1 cellular context compared by ENCODE assay signal in the genomic region with DNA sequence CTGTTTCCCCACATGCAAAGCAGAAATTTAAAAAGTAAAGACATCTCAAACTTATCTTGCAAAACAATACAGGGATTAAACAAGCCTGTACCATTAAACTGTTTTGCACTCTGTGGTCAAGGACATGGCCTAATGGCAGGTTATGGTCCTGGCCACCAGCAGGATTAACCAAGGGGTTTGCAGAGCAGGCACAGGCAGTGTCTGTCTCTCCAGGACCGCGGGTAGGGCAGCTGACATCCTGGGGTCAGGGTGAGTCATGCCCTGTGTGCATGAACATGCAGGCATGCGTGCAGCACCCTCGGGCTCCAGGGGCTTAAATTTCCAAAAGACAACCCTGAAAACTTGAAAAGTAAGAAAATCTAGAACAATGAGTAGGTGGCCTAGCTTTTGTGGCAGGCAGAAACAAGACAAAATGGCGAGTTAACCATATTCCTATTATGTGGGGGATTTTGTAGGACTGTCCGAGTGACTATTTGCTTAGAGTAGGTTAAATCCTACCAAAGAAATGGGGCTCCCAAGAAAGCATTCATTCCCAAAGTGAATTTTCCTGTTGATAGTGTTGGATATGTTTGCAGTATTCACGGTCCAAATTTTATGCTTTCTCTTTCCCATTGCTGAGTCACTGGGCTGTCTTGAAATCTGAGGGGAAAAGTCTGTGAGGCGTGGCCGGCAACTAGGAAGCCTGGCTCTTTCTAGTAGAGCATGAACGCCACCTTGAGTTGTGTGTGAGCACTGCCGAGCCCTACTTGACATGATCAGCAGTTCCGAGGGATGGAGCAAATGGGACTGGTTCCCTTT.
TF ChIP-seq lines count a peak whose summit lies in the region.

No MANE protein-coding gene starts in this region.

TF ChIP-seq in HepG2, 621 proteins besides CTCF, POLR2A, EP300 and RAD21 (continued from another document and continues in another):
- TF ChIP-seq, protein P1, sequence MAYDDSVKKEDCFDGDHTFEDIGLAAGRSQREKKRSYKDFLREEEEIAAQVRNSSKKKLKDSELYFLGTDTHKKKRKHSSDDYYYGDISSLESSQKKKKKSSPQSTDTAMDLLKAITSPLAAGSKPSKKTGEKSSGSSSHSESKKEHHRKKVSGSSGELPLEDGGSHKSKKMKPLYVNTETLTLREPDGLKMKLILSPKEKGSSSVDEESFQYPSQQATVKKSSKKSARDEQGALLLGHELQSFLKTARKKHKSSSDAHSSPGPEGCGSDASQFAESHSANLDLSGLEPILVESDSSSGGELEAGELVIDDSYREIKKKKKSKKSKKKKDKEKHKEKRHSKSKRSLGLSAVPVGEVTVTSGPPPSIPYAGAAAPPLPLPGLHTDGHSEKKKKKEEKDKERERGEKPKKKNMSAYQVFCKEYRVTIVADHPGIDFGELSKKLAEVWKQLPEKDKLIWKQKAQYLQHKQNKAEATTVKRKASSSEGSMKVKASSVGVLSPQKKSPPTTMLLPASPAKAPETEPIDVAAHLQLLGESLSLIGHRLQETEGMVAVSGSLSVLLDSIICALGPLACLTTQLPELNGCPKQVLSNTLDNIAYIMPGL (CRISPR knock-in tag; IDR thresholded peaks at IDR 0.05; ENCODE audit: borderline replicate concordance in 1 of 2, low read depth in 1 of 2): peak; percentile 77 to 91
- TF ChIP-seq PPARG (CRISPR knock-in tag; conservative IDR thresholded peaks at IDR 0.05): peak; percentile 69
- TF ChIP-seq ZZZ3 (CRISPR knock-in tag; IDR thresholded peaks at IDR 0.05; ENCODE audit: borderline replicate concordance): 0 out of 2 replicates have a peak, but pooled peaks have one; percentile 29
- TF ChIP-seq ERF (CRISPR knock-in tag; IDR thresholded peaks at IDR 0.05): peak; percentile 64; the same call in 1 of the 2 replicates
- no peak for TF ChIP-seq ZNF746 (CRISPR knock-in tag; IDR thresholded peaks at IDR 0.05)
- no peak for TF ChIP-seq ZNF672 (CRISPR knock-in tag; IDR thresholded peaks at IDR 0.05)
- TF ChIP-seq, protein P2, sequence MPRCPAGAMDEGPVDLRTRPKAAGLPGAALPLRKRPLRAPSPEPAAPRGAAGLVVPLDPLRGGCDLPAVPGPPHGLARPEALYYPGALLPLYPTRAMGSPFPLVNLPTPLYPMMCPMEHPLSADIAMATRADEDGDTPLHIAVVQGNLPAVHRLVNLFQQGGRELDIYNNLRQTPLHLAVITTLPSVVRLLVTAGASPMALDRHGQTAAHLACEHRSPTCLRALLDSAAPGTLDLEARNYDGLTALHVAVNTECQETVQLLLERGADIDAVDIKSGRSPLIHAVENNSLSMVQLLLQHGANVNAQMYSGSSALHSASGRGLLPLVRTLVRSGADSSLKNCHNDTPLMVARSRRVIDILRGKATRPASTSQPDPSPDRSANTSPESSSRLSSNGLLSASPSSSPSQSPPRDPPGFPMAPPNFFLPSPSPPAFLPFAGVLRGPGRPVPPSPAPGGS (CRISPR knock-in tag; IDR thresholded peaks at IDR 0.05): 0 out of 2 replicates have a peak, but pooled peaks have one; percentile 57
- TF ChIP-seq CEBPG (CRISPR knock-in tag; IDR thresholded peaks at IDR 0.05): peak; percentile 68
- peak; percentile 69; the same call in 1 of the 2 replicates for TF ChIP-seq ZFP1 (CRISPR knock-in tag; IDR thresholded peaks at IDR 0.05)
- TF ChIP-seq CREM (IDR thresholded peaks at IDR 0.05): peak; percentile 21; the same call in 1 of the 2 replicates
- no peak for TF ChIP-seq CREM (CRISPR knock-in tag; IDR thresholded peaks at IDR 0.05)
- peak; percentile 99 for TF ChIP-seq MTA1 (CRISPR knock-in tag; IDR thresholded peaks at IDR 0.05; ENCODE audit: borderline replicate concordance)
- TF ChIP-seq, protein P3, sequence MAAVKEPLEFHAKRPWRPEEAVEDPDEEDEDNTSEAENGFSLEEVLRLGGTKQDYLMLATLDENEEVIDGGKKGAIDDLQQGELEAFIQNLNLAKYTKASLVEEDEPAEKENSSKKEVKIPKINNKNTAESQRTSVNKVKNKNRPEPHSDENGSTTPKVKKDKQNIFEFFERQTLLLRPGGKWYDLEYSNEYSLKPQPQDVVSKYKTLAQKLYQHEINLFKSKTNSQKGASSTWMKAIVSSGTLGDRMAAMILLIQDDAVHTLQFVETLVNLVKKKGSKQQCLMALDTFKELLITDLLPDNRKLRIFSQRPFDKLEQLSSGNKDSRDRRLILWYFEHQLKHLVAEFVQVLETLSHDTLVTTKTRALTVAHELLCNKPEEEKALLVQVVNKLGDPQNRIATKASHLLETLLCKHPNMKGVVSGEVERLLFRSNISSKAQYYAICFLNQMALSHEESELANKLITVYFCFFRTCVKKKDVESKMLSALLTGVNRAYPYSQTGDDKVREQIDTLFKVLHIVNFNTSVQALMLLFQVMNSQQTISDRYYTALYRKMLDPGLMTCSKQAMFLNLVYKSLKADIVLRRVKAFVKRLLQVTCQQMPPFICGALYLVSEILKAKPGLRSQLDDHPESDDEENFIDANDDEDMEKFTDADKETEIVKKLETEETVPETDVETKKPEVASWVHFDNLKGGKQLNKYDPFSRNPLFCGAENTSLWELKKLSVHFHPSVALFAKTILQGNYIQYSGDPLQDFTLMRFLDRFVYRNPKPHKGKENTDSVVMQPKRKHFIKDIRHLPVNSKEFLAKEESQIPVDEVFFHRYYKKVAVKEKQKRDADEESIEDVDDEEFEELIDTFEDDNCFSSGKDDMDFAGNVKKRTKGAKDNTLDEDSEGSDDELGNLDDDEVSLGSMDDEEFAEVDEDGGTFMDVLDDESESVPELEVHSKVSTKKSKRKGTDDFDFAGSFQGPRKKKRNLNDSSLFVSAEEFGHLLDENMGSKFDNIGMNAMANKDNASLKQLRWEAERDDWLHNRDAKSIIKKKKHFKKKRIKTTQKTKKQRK (IDR thresholded peaks at IDR 0.05; ENCODE audit: low read length): no peak
- no peak for TF ChIP-seq POLR2AphosphoS2 (IDR thresholded peaks at IDR 0.05; ENCODE audit: low read depth, low read length)
- TF ChIP-seq, protein P4, sequence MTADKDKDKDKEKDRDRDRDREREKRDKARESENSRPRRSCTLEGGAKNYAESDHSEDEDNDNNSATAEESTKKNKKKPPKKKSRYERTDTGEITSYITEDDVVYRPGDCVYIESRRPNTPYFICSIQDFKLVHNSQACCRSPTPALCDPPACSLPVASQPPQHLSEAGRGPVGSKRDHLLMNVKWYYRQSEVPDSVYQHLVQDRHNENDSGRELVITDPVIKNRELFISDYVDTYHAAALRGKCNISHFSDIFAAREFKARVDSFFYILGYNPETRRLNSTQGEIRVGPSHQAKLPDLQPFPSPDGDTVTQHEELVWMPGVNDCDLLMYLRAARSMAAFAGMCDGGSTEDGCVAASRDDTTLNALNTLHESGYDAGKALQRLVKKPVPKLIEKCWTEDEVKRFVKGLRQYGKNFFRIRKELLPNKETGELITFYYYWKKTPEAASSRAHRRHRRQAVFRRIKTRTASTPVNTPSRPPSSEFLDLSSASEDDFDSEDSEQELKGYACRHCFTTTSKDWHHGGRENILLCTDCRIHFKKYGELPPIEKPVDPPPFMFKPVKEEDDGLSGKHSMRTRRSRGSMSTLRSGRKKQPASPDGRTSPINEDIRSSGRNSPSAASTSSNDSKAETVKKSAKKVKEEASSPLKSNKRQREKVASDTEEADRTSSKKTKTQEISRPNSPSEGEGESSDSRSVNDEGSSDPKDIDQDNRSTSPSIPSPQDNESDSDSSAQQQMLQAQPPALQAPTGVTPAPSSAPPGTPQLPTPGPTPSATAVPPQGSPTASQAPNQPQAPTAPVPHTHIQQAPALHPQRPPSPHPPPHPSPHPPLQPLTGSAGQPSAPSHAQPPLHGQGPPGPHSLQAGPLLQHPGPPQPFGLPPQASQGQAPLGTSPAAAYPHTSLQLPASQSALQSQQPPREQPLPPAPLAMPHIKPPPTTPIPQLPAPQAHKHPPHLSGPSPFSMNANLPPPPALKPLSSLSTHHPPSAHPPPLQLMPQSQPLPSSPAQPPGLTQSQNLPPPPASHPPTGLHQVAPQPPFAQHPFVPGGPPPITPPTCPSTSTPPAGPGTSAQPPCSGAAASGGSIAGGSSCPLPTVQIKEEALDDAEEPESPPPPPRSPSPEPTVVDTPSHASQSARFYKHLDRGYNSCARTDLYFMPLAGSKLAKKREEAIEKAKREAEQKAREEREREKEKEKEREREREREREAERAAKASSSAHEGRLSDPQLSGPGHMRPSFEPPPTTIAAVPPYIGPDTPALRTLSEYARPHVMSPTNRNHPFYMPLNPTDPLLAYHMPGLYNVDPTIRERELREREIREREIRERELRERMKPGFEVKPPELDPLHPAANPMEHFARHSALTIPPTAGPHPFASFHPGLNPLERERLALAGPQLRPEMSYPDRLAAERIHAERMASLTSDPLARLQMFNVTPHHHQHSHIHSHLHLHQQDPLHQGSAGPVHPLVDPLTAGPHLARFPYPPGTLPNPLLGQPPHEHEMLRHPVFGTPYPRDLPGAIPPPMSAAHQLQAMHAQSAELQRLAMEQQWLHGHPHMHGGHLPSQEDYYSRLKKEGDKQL (CRISPR knock-in tag; IDR thresholded peaks at IDR 0.05; ENCODE audit: low read depth): 0 out of 2 replicates have a peak, but pooled peaks have one; percentile 68
- TF ChIP-seq, protein P5, sequence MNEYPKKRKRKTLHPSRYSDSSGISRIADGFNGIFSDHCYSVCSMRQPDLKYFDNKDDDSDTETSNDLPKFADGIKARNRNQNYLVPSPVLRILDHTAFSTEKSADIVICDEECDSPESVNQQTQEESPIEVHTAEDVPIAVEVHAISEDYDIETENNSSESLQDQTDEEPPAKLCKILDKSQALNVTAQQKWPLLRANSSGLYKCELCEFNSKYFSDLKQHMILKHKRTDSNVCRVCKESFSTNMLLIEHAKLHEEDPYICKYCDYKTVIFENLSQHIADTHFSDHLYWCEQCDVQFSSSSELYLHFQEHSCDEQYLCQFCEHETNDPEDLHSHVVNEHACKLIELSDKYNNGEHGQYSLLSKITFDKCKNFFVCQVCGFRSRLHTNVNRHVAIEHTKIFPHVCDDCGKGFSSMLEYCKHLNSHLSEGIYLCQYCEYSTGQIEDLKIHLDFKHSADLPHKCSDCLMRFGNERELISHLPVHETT (CRISPR knock-in tag; conservative IDR thresholded peaks at IDR 0.05): 0 out of 2 replicates have a peak, but pooled peaks have one; percentile 31
- TF ChIP-seq ZNF761 (CRISPR knock-in tag; conservative IDR thresholded peaks at IDR 0.05): peak; percentile 49; the same call in 1 of the 2 replicates
- no peak for TF ChIP-seq RBM39 (IDR thresholded peaks at IDR 0.05; ENCODE audit: low read depth, low read length, poor library complexity, severe bottlenecking)
- TF ChIP-seq, protein P6, sequence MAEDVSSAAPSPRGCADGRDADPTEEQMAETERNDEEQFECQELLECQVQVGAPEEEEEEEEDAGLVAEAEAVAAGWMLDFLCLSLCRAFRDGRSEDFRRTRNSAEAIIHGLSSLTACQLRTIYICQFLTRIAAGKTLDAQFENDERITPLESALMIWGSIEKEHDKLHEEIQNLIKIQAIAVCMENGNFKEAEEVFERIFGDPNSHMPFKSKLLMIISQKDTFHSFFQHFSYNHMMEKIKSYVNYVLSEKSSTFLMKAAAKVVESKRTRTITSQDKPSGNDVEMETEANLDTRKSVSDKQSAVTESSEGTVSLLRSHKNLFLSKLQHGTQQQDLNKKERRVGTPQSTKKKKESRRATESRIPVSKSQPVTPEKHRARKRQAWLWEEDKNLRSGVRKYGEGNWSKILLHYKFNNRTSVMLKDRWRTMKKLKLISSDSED (CRISPR knock-in tag; IDR thresholded peaks at IDR 0.05): no peak
- peak; percentile 77 for TF ChIP-seq ZFX (CRISPR knock-in tag; IDR thresholded peaks at IDR 0.05; ENCODE audit: low read depth)
- TF ChIP-seq, protein P7, sequence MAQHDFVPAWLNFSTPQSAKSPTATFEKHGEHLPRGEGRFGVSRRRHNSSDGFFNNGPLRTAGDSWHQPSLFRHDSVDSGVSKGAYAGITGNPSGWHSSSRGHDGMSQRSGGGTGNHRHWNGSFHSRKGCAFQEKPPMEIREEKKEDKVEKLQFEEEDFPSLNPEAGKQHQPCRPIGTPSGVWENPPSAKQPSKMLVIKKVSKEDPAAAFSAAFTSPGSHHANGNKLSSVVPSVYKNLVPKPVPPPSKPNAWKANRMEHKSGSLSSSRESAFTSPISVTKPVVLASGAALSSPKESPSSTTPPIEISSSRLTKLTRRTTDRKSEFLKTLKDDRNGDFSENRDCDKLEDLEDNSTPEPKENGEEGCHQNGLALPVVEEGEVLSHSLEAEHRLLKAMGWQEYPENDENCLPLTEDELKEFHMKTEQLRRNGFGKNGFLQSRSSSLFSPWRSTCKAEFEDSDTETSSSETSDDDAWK (CRISPR knock-in tag; IDR thresholded peaks at IDR 0.05): no peak
- TF ChIP-seq ZNF225 (CRISPR knock-in tag; IDR thresholded peaks at IDR 0.05): 0 out of 2 replicates have a peak, but pooled peaks have one; percentile 27
- TF ChIP-seq ZNF3 (CRISPR knock-in tag; IDR thresholded peaks at IDR 0.05): no peak
- peak; percentile 51; the same call in 1 of the 2 replicates for TF ChIP-seq KDM5A (IDR thresholded peaks at IDR 0.05; ENCODE audit: borderline replicate concordance, low read length)
- peak; percentile 64 for TF ChIP-seq NCOR1 (IDR thresholded peaks at IDR 0.05; ENCODE audit: borderline replicate concordance, low read length)
- no peak for TF ChIP-seq TBX3 (IDR thresholded peaks at IDR 0.05; ENCODE audit: borderline replicate concordance)
- TF ChIP-seq, protein P8, sequence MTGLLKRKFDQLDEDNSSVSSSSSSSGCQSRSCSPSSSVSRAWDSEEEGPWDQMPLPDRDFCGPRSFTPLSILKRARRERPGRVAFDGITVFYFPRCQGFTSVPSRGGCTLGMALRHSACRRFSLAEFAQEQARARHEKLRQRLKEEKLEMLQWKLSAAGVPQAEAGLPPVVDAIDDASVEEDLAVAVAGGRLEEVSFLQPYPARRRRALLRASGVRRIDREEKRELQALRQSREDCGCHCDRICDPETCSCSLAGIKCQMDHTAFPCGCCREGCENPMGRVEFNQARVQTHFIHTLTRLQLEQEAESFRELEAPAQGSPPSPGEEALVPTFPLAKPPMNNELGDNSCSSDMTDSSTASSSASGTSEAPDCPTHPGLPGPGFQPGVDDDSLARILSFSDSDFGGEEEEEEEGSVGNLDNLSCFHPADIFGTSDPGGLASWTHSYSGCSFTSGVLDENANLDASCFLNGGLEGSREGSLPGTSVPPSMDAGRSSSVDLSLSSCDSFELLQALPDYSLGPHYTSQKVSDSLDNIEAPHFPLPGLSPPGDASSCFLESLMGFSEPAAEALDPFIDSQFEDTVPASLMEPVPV (CRISPR knock-in tag; IDR thresholded peaks at IDR 0.05): peak; percentile 83
- TF ChIP-seq, protein P9, sequence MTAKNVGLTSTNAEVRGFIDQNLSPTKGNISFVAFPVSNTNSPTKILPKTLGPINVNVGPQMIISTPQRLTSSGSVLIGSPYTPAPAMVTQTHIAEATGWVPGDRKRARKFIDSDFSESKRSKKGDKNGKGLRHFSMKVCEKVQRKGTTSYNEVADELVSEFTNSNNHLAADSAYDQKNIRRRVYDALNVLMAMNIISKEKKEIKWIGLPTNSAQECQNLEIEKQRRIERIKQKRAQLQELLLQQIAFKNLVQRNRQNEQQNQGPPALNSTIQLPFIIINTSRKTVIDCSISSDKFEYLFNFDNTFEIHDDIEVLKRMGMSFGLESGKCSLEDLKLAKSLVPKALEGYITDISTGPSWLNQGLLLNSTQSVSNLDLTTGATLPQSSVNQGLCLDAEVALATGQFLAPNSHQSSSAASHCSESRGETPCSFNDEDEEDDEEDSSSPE (CRISPR knock-in tag; IDR thresholded peaks at IDR 0.05): no peak; the same call in 1 of the 2 replicates
- peak; percentile 33 for TF ChIP-seq PRPF4 (IDR thresholded peaks at IDR 0.05; ENCODE audit: low read depth, low read length, poor library complexity, severe bottlenecking)
- no peak for TF ChIP-seq SNAI1 (CRISPR knock-in tag; IDR thresholded peaks at IDR 0.05; ENCODE audit: borderline replicate concordance)
- no peak for TF ChIP-seq ZNF30 (CRISPR knock-in tag; IDR thresholded peaks at IDR 0.05)
- peak; percentile 72; the same call in 1 of the 2 replicates for TF ChIP-seq ZNF670 (CRISPR knock-in tag; IDR thresholded peaks at IDR 0.05; ENCODE audit: borderline replicate concordance)
